ENCODE assay signal across 1 cellular context in genomic region chr11:31236052-31236652, GRCh38.
TF ChIP-seq lines count a peak whose summit lies in the region.

No MANE protein-coding gene starts in this region.

TF ChIP-seq in H1, 55 proteins besides CTCF, POLR2A, EP300 and RAD21 (continued from another document):
- TF ChIP-seq CHD7 (IDR thresholded peaks at IDR 0.05; ENCODE audit: insufficient replicate concordance, low read length), result no peak
- TF ChIP-seq E2F6 (IDR thresholded peaks at IDR 0.05), result no peak
- TF ChIP-seq TAF1 (IDR thresholded peaks at IDR 0.05; ENCODE audit: low read depth, low read length), result no peak
- TF ChIP-seq KDM4A (IDR thresholded peaks at IDR 0.05; ENCODE audit: low read depth, low read length, severe bottlenecking), result no peak
- no peak for TF ChIP-seq PHF8 (conservative IDR thresholded peaks at IDR 0.05; ENCODE audit: low read depth, low read length)
- no peak for TF ChIP-seq SP1 (IDR thresholded peaks at IDR 0.05; ENCODE audit: low read depth, low read length)
- TF ChIP-seq HDAC6 (IDR thresholded peaks at IDR 0.05; ENCODE audit: low read depth, low read length), result no peak
- TF ChIP-seq POU5F1 (IDR thresholded peaks at IDR 0.05; ENCODE audit: low read depth, low read length), result no peak
